In genomic region chr1:60765204-60765603, GRCh38 we compare ENCODE assay signal across 8 cellular contexts.
DNase-seq lines count a peak whose midpoint lies in the region; TF ChIP-seq lines count a peak whose summit lies in the region.

No MANE protein-coding gene starts in this region.

- DNase-seq in GM12864 (ENCODE audit: low read depth) (peak; percentile 5), LNCaP clone FGC (ENCODE audit: low read depth) (peak; percentile 53), SK-N-DZ (ENCODE audit: low spot score) (peak; percentile 40), globus pallidus (ENCODE audit: low spot score) (peak; percentile 21), testis (peak; percentile 51), suprapubic skin (ENCODE audit: low spot score in 2 of 2) (no peak), mesenteric fat pad (ENCODE audit: low spot score) (no peak)
- no peak for DNase-seq in effector memory CD4-positive, alpha-beta T cell

- no peaks in the 10 kb centered on the region for H3K4me1 ChIP-seq in testis
- peaks cover 3% of the 10 kb centered on the region for H3K4me1 ChIP-seq in suprapubic skin
- no peaks in the 10 kb centered on the region for H3K4me1 ChIP-seq in effector memory CD4-positive, alpha-beta T cell (ENCODE audit: control insufficient read depth, insufficient read depth, low read length, poor library complexity, severe bottlenecking)

- H3K27me3 ChIP-seq in testis: no peaks in the 10 kb centered on the region
- no peaks in the 10 kb centered on the region for H3K27me3 ChIP-seq in suprapubic skin
- no peaks in the 10 kb centered on the region for H3K27me3 ChIP-seq in effector memory CD4-positive, alpha-beta T cell (replicated peaks; ENCODE audit: control insufficient read depth, insufficient read depth, low read length, poor library complexity, severe bottlenecking)

- H3K4me3 ChIP-seq in GM12864 (ENCODE audit: low read depth, low read length) (no peak overlapping the region), LNCaP clone FGC (ENCODE audit: low read depth, low read length) (no peak overlapping the region), testis (no peak overlapping the region), suprapubic skin (no peak overlapping the region)
- H3K4me3 ChIP-seq in effector memory CD4-positive, alpha-beta T cell (ENCODE audit: insufficient read depth, low read depth, low read length, poor library complexity, severe bottlenecking): no peak overlapping the region

- WGBS in testis, 2 donors: 70 to 80% methylated on average over 5 of the region's 5 CpGs
- WGBS in suprapubic skin: 53% methylated on average over 5 of the region's 5 CpGs

- TF ChIP-seq EP300 in suprapubic skin (IDR thresholded peaks at IDR 0.05): no peak

- intact Hi-C loops in testis (cut with DNase I; ENCODE audit: low total_unique reads): no loop called here

- no peak overlapping the region for H3K27ac ChIP-seq in testis
- no peak overlapping the region for H3K27ac ChIP-seq in suprapubic skin
- no peak overlapping the region for H3K27ac ChIP-seq in effector memory CD4-positive, alpha-beta T cell (ENCODE audit: insufficient read depth, low read length, poor library complexity, severe bottlenecking)

- TF ChIP-seq CTCF in GM12864 (IDR thresholded peaks at IDR 0.05; ENCODE audit: low read depth, low read length, missing control alignments) (peak; percentile 64), LNCaP clone FGC (IDR thresholded peaks at IDR 0.05; ENCODE audit: control insufficient read depth, extremely low read depth, insufficient read depth) (peak; percentile 80), testis (IDR thresholded peaks at IDR 0.05) (peak; percentile 17 to 61 (median 29)), suprapubic skin (IDR thresholded peaks at IDR 0.05) (peak in 1 of 2 donors; percentile 35)

- no peak for TF ChIP-seq POLR2A in testis (IDR thresholded peaks at IDR 0.05)
- TF ChIP-seq POLR2A in suprapubic skin (IDR thresholded peaks at IDR 0.05): no peak

- no peaks in the 10 kb centered on the region for H3K36me3 ChIP-seq in testis (ENCODE audit: low read depth, missing control alignments)
- H3K36me3 ChIP-seq in suprapubic skin: no peaks in the 10 kb centered on the region
- H3K36me3 ChIP-seq in effector memory CD4-positive, alpha-beta T cell (ENCODE audit: control insufficient read depth, insufficient read depth, low read length): no peaks in the 10 kb centered on the region

- H3K9me3 ChIP-seq in testis (no peaks in the 10 kb centered on the region), suprapubic skin (no peaks in the 10 kb centered on the region)
- no peaks in the 10 kb centered on the region for H3K9me3 ChIP-seq in effector memory CD4-positive, alpha-beta T cell (ENCODE audit: control insufficient read depth, low read length)

Comparison
In these comparisons a context has a peak if more than half of its experiments do, and no peak if none do; other contexts are left out.
1. DNase-seq: peak in GM12864 (single experiment), LNCaP clone FGC (single experiment), SK-N-DZ (single experiment), globus pallidus (single experiment) and testis (single experiment); none in suprapubic skin (0 of 2), effector memory CD4-positive, alpha-beta T cell (0 of 3) and mesenteric fat pad (single experiment).